Comparison of ENCODE assay signal across 34 cellular contexts in the genomic region with DNA sequence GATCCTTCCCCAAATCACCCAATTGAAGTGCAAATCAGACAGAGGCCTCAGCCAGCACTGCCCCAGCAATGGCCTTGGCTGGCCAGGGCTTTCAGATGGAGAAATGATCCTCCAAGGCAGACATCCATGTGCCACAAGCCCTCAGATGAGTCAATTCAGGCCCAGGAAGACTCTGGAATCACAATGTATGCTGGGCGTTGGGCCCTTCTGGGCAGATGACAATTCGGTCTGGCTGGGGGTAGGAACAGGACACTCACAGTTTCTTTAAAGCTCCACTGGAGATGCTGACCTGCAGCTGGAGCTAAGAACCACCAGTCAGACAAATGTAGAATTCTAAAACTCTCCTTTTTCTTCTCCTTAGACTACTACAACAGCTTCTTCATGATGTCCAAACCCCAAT. TPM values are rescaled to one million over a fixed set of nuclear protein-coding genes. Genes with fewer than 3 reads are reported as not detected.
"Had no signal": no experiment of that assay in that cellular context is flagged by ENCODE, and none has a peak within 500 bp of the region (broad histone marks: within the 10 kb centered on the region; RNA-seq: fewer than 3 reads in every experiment).

No MANE protein-coding gene starts in this region.

- H3K27ac ChIP-seq: left ventricle myocardium inferior, neural progenitor cell, parathyroid adenoma, thyroid gland had no signal

- H3K27ac Mint-ChIP-seq: activated naive CD4-positive, alpha-beta T cell treated with anti-CD3 and anti-CD28 coated beads, Interleukin-2, amount 10 ng/mL, durations not matched to agents 7 days and 5 days; activated naive CD8-positive, alpha-beta T cell treated with anti-CD3 and anti-CD28 coated beads, Interleukin-2, amount 50 U/mL, for 24 hours; activated T-helper 1 cell treated with anti-CD3 and anti-CD28 coated beads, Interleukin-12 subunit alpha, Interleukin-12 subunit beta, Interleukin-2, Interleukin-4 antibody, amounts not matched to agents 30 ng/mL and 10 ng/mL and 1 ng/mL, durations not matched to agents 14 hours and 24 hours and 36 hours; effector memory CD8-positive, alpha-beta T cell; naive thymus-derived CD4-positive, alpha-beta T cell; neural progenitor cell had no signal

- H3K36me3 Mint-ChIP-seq: activated naive CD4-positive, alpha-beta T cell treated with anti-CD3 and anti-CD28 coated beads, Interleukin-2, amount 10 ng/mL, durations not matched to agents 7 days and 5 days; neural progenitor cell had no signal

- H3K4me3 Mint-ChIP-seq: activated naive CD4-positive, alpha-beta T cell treated with anti-CD3 and anti-CD28 coated beads, Interleukin-2, amount 10 ng/mL, durations not matched to agents 7 days and 5 days; activated naive CD8-positive, alpha-beta T cell treated with anti-CD3 and anti-CD28 coated beads, Interleukin-2, amount 50 U/mL, for 24 hours; activated T-helper 1 cell treated with anti-CD3 and anti-CD28 coated beads, Interleukin-12 subunit alpha, Interleukin-12 subunit beta, Interleukin-2, Interleukin-4 antibody, amounts not matched to agents 30 ng/mL and 10 ng/mL and 1 ng/mL, durations not matched to agents 14 hours and 24 hours and 36 hours; effector memory CD8-positive, alpha-beta T cell; naive thymus-derived CD4-positive, alpha-beta T cell; neural progenitor cell had no signal

- H3K9me3 Mint-ChIP-seq: activated naive CD4-positive, alpha-beta T cell treated with anti-CD3 and anti-CD28 coated beads, Interleukin-2, amount 10 ng/mL, durations not matched to agents 7 days and 5 days; activated T-helper 1 cell treated with anti-CD3 and anti-CD28 coated beads, Interleukin-12 subunit alpha, Interleukin-12 subunit beta, Interleukin-2, Interleukin-4 antibody, amounts not matched to agents 30 ng/mL and 10 ng/mL and 1 ng/mL, durations not matched to agents 14 hours and 24 hours and 36 hours; effector memory CD8-positive, alpha-beta T cell had no signal

- H3K4me1 Mint-ChIP-seq: neural progenitor cell had no signal

- H3K4me1 ChIP-seq: left ventricle myocardium inferior, parathyroid adenoma, thyroid gland had no signal

- H3K9ac ChIP-seq: neural progenitor cell, parathyroid adenoma had no signal

- H3K79me2 ChIP-seq: parathyroid adenoma had no signal

- ATAC-seq: activated naive CD8-positive, alpha-beta T cell treated with anti-CD3 and anti-CD28 coated beads, Interleukin-2, amount 50 U/mL, for 24 hours; effector memory CD8-positive, alpha-beta T cell; naive thymus-derived CD4-positive, alpha-beta T cell had no signal

- H3K27me3 Mint-ChIP-seq: activated naive CD8-positive, alpha-beta T cell treated with anti-CD3 and anti-CD28 coated beads, Interleukin-2, amount 50 U/mL, for 24 hours had no signal

- DNase-seq: activated CD4-positive, alpha-beta T cell treated with anti-CD3 and anti-CD28 coated beads for 4 hours; activated CD4-positive, alpha-beta T cell treated with anti-CD3 and anti-CD28 coated beads, Interleukin-2, amount 50 U/mL, for 48 hours; activated CD8-positive, alpha-beta memory T cell treated with anti-CD3 and anti-CD28 coated beads, Interleukin-2, amount 50 U/mL, for 4 hours; activated effector memory CD4-positive, alpha-beta T cell treated with anti-CD3 and anti-CD28 coated beads, Interleukin-2, amount 50 U/mL, for 16 hours; activated naive CD4-positive, alpha-beta T cell treated with anti-CD3 and anti-CD28 coated beads, Interleukin-2, amount 10 ng/mL, durations not matched to agents 7 days and 5 days; activated naive CD8-positive, alpha-beta T cell treated with anti-CD3 and anti-CD28 coated beads, Interleukin-2, amount 50 U/mL, for 24 hours; activated T-cell treated with anti-CD3 and anti-CD28 coated beads, Interleukin-2, amount 50 U/mL, for 1 hour; amygdala; caudate nucleus; cortex of kidney; effector memory CD8-positive, alpha-beta T cell; erythroblast; head of caudate nucleus; hypothalamus; kidney glomerular epithelial cell; left ventricle myocardium inferior; naive thymus-derived CD4-positive, alpha-beta T cell; occipital lobe; stimulated activated CD4-positive, alpha-beta T cell treated with anti-CD3 and anti-CD28 coated beads, Interleukin-12 subunit alpha, Interleukin-12 subunit beta, amount 100 ng/mL, for 4 hours; stimulated activated CD4-positive, alpha-beta T cell treated with anti-CD3 and anti-CD28 coated beads, Interleukin-4, amount 100 ng/mL, for 1 hour; stomach; thyroid gland had no signal

- H3K4me3 ChIP-seq: left ventricle myocardium inferior, lung, neural progenitor cell, stomach, thyroid gland had no signal

- H2AFZ ChIP-seq: neural progenitor cell, parathyroid adenoma had no signal

- H3K36me3 ChIP-seq: left ventricle myocardium inferior, neural progenitor cell, stomach, thyroid gland had no signal

- H3K9me3 ChIP-seq: stomach, thyroid gland had no signal

- H3K4me2 ChIP-seq: neural progenitor cell had no signal

- H3K27me3 ChIP-seq: neural progenitor cell, stomach, thyroid gland had no signal

RNA-seq across cellular contexts. Expression of a gene that starts 7.1 kb away (rescaled TPM):
- total RNA-seq: activated CD8-positive, alpha-beta memory T cell treated with anti-CD3 and anti-CD28 coated beads for 36 hours; activated T-helper 1 cell treated with anti-CD3 and anti-CD28 coated beads, Interleukin-12 subunit alpha, Interleukin-12 subunit beta, Interleukin-2, Interleukin-4 antibody, amounts not matched to agents 30 ng/mL and 10 ng/mL and 1 ng/mL, durations not matched to agents 14 hours and 24 hours and 36 hours; chondrocyte; fibroblast of lung; fibroblast of villous mesenchyme; left ventricle myocardium inferior; lung; naive thymus-derived CD4-positive, alpha-beta T cell; occipital lobe; right cardiac atrium; skeletal muscle tissue; stomach; T-helper 1 cell treated with Interleukin-12 subunit alpha and Interleukin-12 subunit beta and Interleukin-4 antibody, amounts not matched to agents 30 ng/mL and 1 ng/mL, for 36 hours; thyroid gland; ureter had no signal
- polyA plus RNA-seq: fibroblast of lung; lung; naive thymus-derived CD4-positive, alpha-beta T cell; right cardiac atrium; stomach had no signal

RNA-seq across cellular contexts. Expression of a gene that starts 9.3 kb away (rescaled TPM):
- total RNA-seq: activated CD8-positive, alpha-beta memory T cell treated with anti-CD3 and anti-CD28 coated beads for 36 hours; activated T-helper 1 cell treated with anti-CD3 and anti-CD28 coated beads, Interleukin-12 subunit alpha, Interleukin-12 subunit beta, Interleukin-2, Interleukin-4 antibody, amounts not matched to agents 30 ng/mL and 10 ng/mL and 1 ng/mL, durations not matched to agents 14 hours and 24 hours and 36 hours; chondrocyte; fibroblast of lung; fibroblast of villous mesenchyme; left ventricle myocardium inferior; lung; naive thymus-derived CD4-positive, alpha-beta T cell; occipital lobe; right cardiac atrium; skeletal muscle tissue; stomach; T-helper 1 cell treated with Interleukin-12 subunit alpha and Interleukin-12 subunit beta and Interleukin-4 antibody, amounts not matched to agents 30 ng/mL and 1 ng/mL, for 36 hours; thyroid gland; ureter had no signal
- polyA plus RNA-seq: fibroblast of lung; lung; naive thymus-derived CD4-positive, alpha-beta T cell; right cardiac atrium; stomach had no signal

RNA-seq across cellular contexts. Expression of a gene that starts 12.4 kb away (rescaled TPM):
- total RNA-seq: activated CD8-positive, alpha-beta memory T cell treated with anti-CD3 and anti-CD28 coated beads for 36 hours; activated T-helper 1 cell treated with anti-CD3 and anti-CD28 coated beads, Interleukin-12 subunit alpha, Interleukin-12 subunit beta, Interleukin-2, Interleukin-4 antibody, amounts not matched to agents 30 ng/mL and 10 ng/mL and 1 ng/mL, durations not matched to agents 14 hours and 24 hours and 36 hours; chondrocyte; fibroblast of lung; fibroblast of villous mesenchyme; left ventricle myocardium inferior; lung; naive thymus-derived CD4-positive, alpha-beta T cell; skeletal muscle tissue; stomach; T-helper 1 cell treated with Interleukin-12 subunit alpha and Interleukin-12 subunit beta and Interleukin-4 antibody, amounts not matched to agents 30 ng/mL and 1 ng/mL, for 36 hours; thyroid gland; ureter had no signal
- polyA plus RNA-seq: fibroblast of lung; lung; naive thymus-derived CD4-positive, alpha-beta T cell; right cardiac atrium; stomach had no signal

RNA-seq across cellular contexts. Expression of a gene that starts 26.7 kb away (rescaled TPM):
- total RNA-seq: activated CD8-positive, alpha-beta memory T cell treated with anti-CD3 and anti-CD28 coated beads for 36 hours; activated T-helper 1 cell treated with anti-CD3 and anti-CD28 coated beads, Interleukin-12 subunit alpha, Interleukin-12 subunit beta, Interleukin-2, Interleukin-4 antibody, amounts not matched to agents 30 ng/mL and 10 ng/mL and 1 ng/mL, durations not matched to agents 14 hours and 24 hours and 36 hours; chondrocyte; fibroblast of lung; fibroblast of villous mesenchyme; left ventricle myocardium inferior; lung; naive thymus-derived CD4-positive, alpha-beta T cell; occipital lobe; right cardiac atrium; skeletal muscle tissue; stomach; T-helper 1 cell treated with Interleukin-12 subunit alpha and Interleukin-12 subunit beta and Interleukin-4 antibody, amounts not matched to agents 30 ng/mL and 1 ng/mL, for 36 hours; thyroid gland; ureter had no signal
- polyA plus RNA-seq: fibroblast of lung; lung; naive thymus-derived CD4-positive, alpha-beta T cell; right cardiac atrium; stomach had no signal

RNA-seq across cellular contexts. Expression of a gene that starts 53.1 kb away (rescaled TPM):
- total RNA-seq: activated CD8-positive, alpha-beta memory T cell treated with anti-CD3 and anti-CD28 coated beads for 36 hours; activated T-helper 1 cell treated with anti-CD3 and anti-CD28 coated beads, Interleukin-12 subunit alpha, Interleukin-12 subunit beta, Interleukin-2, Interleukin-4 antibody, amounts not matched to agents 30 ng/mL and 10 ng/mL and 1 ng/mL, durations not matched to agents 14 hours and 24 hours and 36 hours; chondrocyte; fibroblast of lung; fibroblast of villous mesenchyme; left ventricle myocardium inferior; naive thymus-derived CD4-positive, alpha-beta T cell; right cardiac atrium; skeletal muscle tissue; stomach; T-helper 1 cell treated with Interleukin-12 subunit alpha and Interleukin-12 subunit beta and Interleukin-4 antibody, amounts not matched to agents 30 ng/mL and 1 ng/mL, for 36 hours; thyroid gland; ureter had no signal
- polyA plus RNA-seq: fibroblast of lung; naive thymus-derived CD4-positive, alpha-beta T cell; right cardiac atrium; stomach had no signal
